ENCODE assay signal across 9 cellular contexts in genomic region chr3:188947983-188948657, GRCh38.
A peak's percentile ranks its signal among the peaks of the same experiment; 100 is the strongest.
DNase-seq lines count a peak whose midpoint lies in the region; ATAC-seq and TF ChIP-seq lines count a peak whose summit lies in the region.
"Had no signal": no experiment of that assay in that cellular context is flagged by ENCODE, and none has a peak within 500 bp of the region (broad histone marks: within the 10 kb centered on the region; RNA-seq: fewer than 3 reads in every experiment).

No MANE protein-coding gene starts in this region.

- ATAC-seq in stimulated activated naive CD8-positive, alpha-beta T cell treated with anti-CD3 and anti-CD28 coated beads, Interleukin-15, Interleukin-2, amounts not matched to agents 100 U/mL and 50 U/mL, for 24 hours = no peak
- ATAC-seq in HG02970 (IDR thresholded peaks at IDR 0.05; ENCODE audit: low FRiP score, unreplicated experiment) = no peak

- peaks cover 40% of the 10 kb centered on the region for H3K4me1 Mint-ChIP-seq in stimulated activated naive CD8-positive, alpha-beta T cell treated with anti-CD3 and anti-CD28 coated beads, Interleukin-15, Interleukin-2, amounts not matched to agents 100 ng/mL and 50 ng/mL, for 24 hours (ENCODE audit: low read depth)
- H3K4me1 Mint-ChIP-seq in endodermal cell = peaks cover 7% of the 10 kb centered on the region
- peaks cover 12% of the 10 kb centered on the region for H3K4me1 Mint-ChIP-seq in activated CD4-positive, alpha-beta memory T cell treated with anti-CD3 and anti-CD28 coated beads, Interleukin-2, amount 10 ng/mL, durations not matched to agents 7 days and 5 days

- H2BK15ac ChIP-seq in mesenchymal stem cell (ENCODE audit: low read depth, poor library complexity, severe bottlenecking) = peak overlapping the region; percentile 92

- peak overlapping the region; percentile 38 for H3K27ac Mint-ChIP-seq in stimulated activated naive CD8-positive, alpha-beta T cell treated with anti-CD3 and anti-CD28 coated beads, Interleukin-15, Interleukin-2, amounts not matched to agents 100 ng/mL and 50 ng/mL, for 24 hours
- peak overlapping the region; percentile 93 for H3K27ac Mint-ChIP-seq in endodermal cell
- no peak overlapping the region for H3K27ac Mint-ChIP-seq in activated CD4-positive, alpha-beta memory T cell treated with anti-CD3 and anti-CD28 coated beads, Interleukin-2, amount 10 ng/mL, durations not matched to agents 7 days and 5 days
- H3K27ac Mint-ChIP-seq: activated naive CD8-positive, alpha-beta T cell treated with anti-CD3 and anti-CD28 coated beads, Interleukin-2, amount 10 ng/mL, durations not matched to agents 7 days and 5 days had no signal

- TF ChIP-seq EP300 in tibial nerve (IDR thresholded peaks at IDR 0.05) = peak; percentile 99 to 100

- H3K9me2 ChIP-seq in OCI-LY1 (ENCODE audit: low read depth, low read length) = no peaks in the 10 kb centered on the region

- H4K91ac ChIP-seq in mesenchymal stem cell (ENCODE audit: low read length) = peak overlapping the region; percentile 100

- peak in 1 of 2 donors; percentile 43 for TF ChIP-seq POLR2A in tibial nerve (IDR thresholded peaks at IDR 0.05)

- peak overlapping the region; percentile 96 to 99 for H3K4ac ChIP-seq in mesenchymal stem cell (ENCODE audit: low read depth in 1 of 2, low read length in 2 of 2)

- H2AFZ ChIP-seq in OCI-LY1 (ENCODE audit: low read length) (no peak overlapping the region), mesenchymal stem cell (ENCODE audit: low read depth, low read length) (peak overlapping the region; percentile 46)

- no peaks in the 10 kb centered on the region for H3K36me3 Mint-ChIP-seq in stimulated activated naive CD8-positive, alpha-beta T cell treated with anti-CD3 and anti-CD28 coated beads, Interleukin-15, Interleukin-2, amounts not matched to agents 100 ng/mL and 50 ng/mL, for 24 hours (ENCODE audit: low read depth)
- no peaks in the 10 kb centered on the region for H3K36me3 Mint-ChIP-seq in endodermal cell (ENCODE audit: low read depth)
- H3K36me3 Mint-ChIP-seq in activated CD4-positive, alpha-beta memory T cell treated with anti-CD3 and anti-CD28 coated beads, Interleukin-2, amount 10 ng/mL, durations not matched to agents 7 days and 5 days (ENCODE audit: low read depth) = no peaks in the 10 kb centered on the region

- no peak overlapping the region for H2BK5ac ChIP-seq in mesenchymal stem cell (ENCODE audit: low read depth, low read length, poor library complexity, severe bottlenecking)

- no peaks in the 10 kb centered on the region for H4K20me1 ChIP-seq in OCI-LY1 (ENCODE audit: insufficient read depth, low read length)

- H3K4me1 ChIP-seq in OCI-LY1 (ENCODE audit: insufficient read depth, low read length, severe bottlenecking) = peaks cover 30% of the 10 kb centered on the region
- no peaks in the 10 kb centered on the region for H3K4me1 ChIP-seq in endodermal cell (ENCODE audit: control insufficient read depth, insufficient read depth, low read length)
- peaks cover 20% of the 10 kb centered on the region for H3K4me1 ChIP-seq in mesenchymal stem cell (ENCODE audit: control insufficient read depth, insufficient read depth, low read depth, low read length)
- H3K4me1 ChIP-seq in tibial nerve = peaks cover 0 to 76% (median 39%) of the 10 kb centered on the region in 4 donors

- H3K36me3 ChIP-seq in OCI-LY1 (ENCODE audit: insufficient read depth, low read length) = no peaks in the 10 kb centered on the region; the same call in 1 of the 2 replicates
- no peaks in the 10 kb centered on the region for H3K36me3 ChIP-seq in endodermal cell (ENCODE audit: control insufficient read depth, insufficient read depth, low read length)
- no peaks in the 10 kb centered on the region for H3K36me3 ChIP-seq in mesenchymal stem cell (ENCODE audit: control insufficient read depth in 1 of 2, insufficient read depth in 2 of 2, low read depth in 1 of 2, low read length in 2 of 2)
- H3K36me3 ChIP-seq in tibial nerve = no peaks in the 10 kb centered on the region

- WGBS in endodermal cell (ENCODE audit: insufficient coverage in 1 of 2, insufficient read length in 1 of 2), 2 experiments = 2 to 17% methylated on average over 7 to 22 of the region's 23 CpGs
- WGBS in mesenchymal stem cell = 1% methylated on average over 20 of the region's 23 CpGs
- 5 to 7% methylated on average over 14 to 23 of the region's 23 CpGs for WGBS in tibial nerve, 2 donors

- H3K9ac ChIP-seq in OCI-LY1 (ENCODE audit: low read length) (no peak overlapping the region), endodermal cell (ENCODE audit: extremely low read depth, low read length, poor library complexity, severe bottlenecking) (peak overlapping the region; percentile 44), mesenchymal stem cell (ENCODE audit: low read length) (peak overlapping the region; percentile 79)

- no peak for DNase-seq in stimulated activated naive CD8-positive, alpha-beta T cell treated with anti-CD3 and anti-CD28 coated beads, Interleukin-15, Interleukin-2, amounts not matched to agents 100 U/mL and 50 U/mL, for 24 hours
- DNase-seq in endodermal cell (peak; percentile 93), mesenchymal stem cell (peak; percentile 96), tibial nerve (ENCODE audit: low spot score in 2 of 2) (peak; percentile 94 to 100)
- DNase-seq in activated CD4-positive, alpha-beta memory T cell treated with anti-CD3 and anti-CD28 coated beads, Interleukin-2, amount 10 ng/mL, durations not matched to agents 7 days and 5 days = no peak

- H3K23ac ChIP-seq in mesenchymal stem cell (ENCODE audit: low read length in 2 of 2) = peak overlapping the region in 1 of 2 experiments; percentile 29

- H3K27me3 ChIP-seq in OCI-LY1 (ENCODE audit: insufficient read depth, low read length) (no peaks in the 10 kb centered on the region), endodermal cell (ENCODE audit: control insufficient read depth, insufficient read depth, low read length, poor library complexity, severe bottlenecking) (peaks cover 19% of the 10 kb centered on the region), mesenchymal stem cell (ENCODE audit: control insufficient read depth in 1 of 2, insufficient read depth in 1 of 2, low read length in 2 of 2) (no peaks in the 10 kb centered on the region), tibial nerve (no peaks in the 10 kb centered on the region)

- 0 out of 2 replicates have a peak, but pooled peaks cover under 1% of the 10 kb centered on the region for H3K9me3 ChIP-seq in OCI-LY1 (ENCODE audit: low read length)
- H3K9me3 ChIP-seq in endodermal cell (ENCODE audit: control insufficient read depth, low read length) = no peaks in the 10 kb centered on the region
- no peaks in the 10 kb centered on the region for H3K9me3 ChIP-seq in mesenchymal stem cell (ENCODE audit: control insufficient read depth, low read length)
- no peaks in the 10 kb centered on the region for H3K9me3 ChIP-seq in tibial nerve

- peaks cover 8% of the 10 kb centered on the region for H3K27me3 Mint-ChIP-seq in stimulated activated naive CD8-positive, alpha-beta T cell treated with anti-CD3 and anti-CD28 coated beads, Interleukin-15, Interleukin-2, amounts not matched to agents 100 ng/mL and 50 ng/mL, for 24 hours
- peaks cover 42% of the 10 kb centered on the region for H3K27me3 Mint-ChIP-seq in endodermal cell (ENCODE audit: insufficient read depth)
- H3K27me3 Mint-ChIP-seq in activated CD4-positive, alpha-beta memory T cell treated with anti-CD3 and anti-CD28 coated beads, Interleukin-2, amount 10 ng/mL, durations not matched to agents 7 days and 5 days = peaks cover 17% of the 10 kb centered on the region

- peak overlapping the region; percentile 97 for H2BK120ac ChIP-seq in mesenchymal stem cell (ENCODE audit: low read depth, low read length)

- H3K4me3 ChIP-seq in OCI-LY1 (ENCODE audit: low read depth, low read length, poor library complexity, severe bottlenecking) = no peak overlapping the region
- H3K4me3 ChIP-seq in endodermal cell (ENCODE audit: low read length) = peak overlapping the region; percentile 78
- peak overlapping the region; percentile 40 to 70 for H3K4me3 ChIP-seq in mesenchymal stem cell (ENCODE audit: insufficient read depth in 1 of 2, low read depth in 1 of 2, low read length in 2 of 2)
- H3K4me3 ChIP-seq in tibial nerve = peak overlapping the region; percentile 35 to 52 (median 44)

- H3F3A ChIP-seq in OCI-LY1 (ENCODE audit: insufficient read depth, low read length) = no peaks in the 10 kb centered on the region

- H3K4me3 Mint-ChIP-seq in stimulated activated naive CD8-positive, alpha-beta T cell treated with anti-CD3 and anti-CD28 coated beads, Interleukin-15, Interleukin-2, amounts not matched to agents 100 ng/mL and 50 ng/mL, for 24 hours = peak overlapping the region; percentile 20
- peak overlapping the region; percentile 67 for H3K4me3 Mint-ChIP-seq in endodermal cell
- H3K4me3 Mint-ChIP-seq in activated CD4-positive, alpha-beta memory T cell treated with anti-CD3 and anti-CD28 coated beads, Interleukin-2, amount 10 ng/mL, durations not matched to agents 7 days and 5 days = no peak overlapping the region

- TF ChIP-seq CTCF in OCI-LY1 (IDR thresholded peaks at IDR 0.05; ENCODE audit: low read length) (no peak), endodermal cell (conservative IDR thresholded peaks at IDR 0.05) (no peak), tibial nerve (IDR thresholded peaks at IDR 0.05) (peak in 1 of 5 experiments; percentile 13)

- H3K27ac ChIP-seq in OCI-LY1 (ENCODE audit: low read depth, low read length, poor library complexity, severe bottlenecking) (no peak overlapping the region), endodermal cell (ENCODE audit: low read depth, low read length) (peak overlapping the region; percentile 73), mesenchymal stem cell (ENCODE audit: low read length, poor library complexity, severe bottlenecking) (peak overlapping the region; percentile 82), tibial nerve (peak overlapping the region; percentile 75 to 99 (median 95))

- peak overlapping the region; percentile 76; the same call in 1 of the 2 replicates for H3K4me2 ChIP-seq in OCI-LY1 (ENCODE audit: low read length)
- H3K4me2 ChIP-seq in mesenchymal stem cell (ENCODE audit: low read length, poor library complexity, severe bottlenecking) = peak overlapping the region; percentile 84

- H3K79me2 ChIP-seq in OCI-LY1 (ENCODE audit: insufficient read depth, low read length) = no peaks in the 10 kb centered on the region

- peak overlapping the region; percentile 97 for H4K8ac ChIP-seq in mesenchymal stem cell (ENCODE audit: low read length)

- CTCF ChIA-PET in activated CD4-positive, alpha-beta memory T cell treated with anti-CD3 and anti-CD28 coated beads, Interleukin-2, amount 10 ng/mL, durations not matched to agents 7 days and 5 days (lab: Charles Lee) = interaction anchor here (0.5 to 0.8 kb wide), 2 partner anchors 1098 to 1208 kb away, joined by 3 read pairs; no protein-coding TSS in a partner anchor

- H3K18ac ChIP-seq in mesenchymal stem cell (ENCODE audit: low read depth in 1 of 2, low read length in 2 of 2) = peak overlapping the region; percentile 92 to 95

- H2BK12ac ChIP-seq in mesenchymal stem cell (ENCODE audit: low read length in 2 of 2) = peak overlapping the region; percentile 94 to 99

- POLR2A ChIA-PET in activated CD4-positive, alpha-beta memory T cell treated with anti-CD3 and anti-CD28 coated beads, Interleukin-2, amount 10 ng/mL, durations not matched to agents 7 days and 5 days (lab: Charles Lee) = no interaction called here

- peak overlapping the region in 1 of 2 experiments; percentile 86 for H3K14ac ChIP-seq in mesenchymal stem cell (ENCODE audit: low read length in 2 of 2)

- H3K9me3 Mint-ChIP-seq in stimulated activated naive CD8-positive, alpha-beta T cell treated with anti-CD3 and anti-CD28 coated beads, Interleukin-15, Interleukin-2, amounts not matched to agents 100 ng/mL and 50 ng/mL, for 24 hours = peaks cover 3% of the 10 kb centered on the region
- H3K9me3 Mint-ChIP-seq in endodermal cell = no peaks in the 10 kb centered on the region
- H3K9me3 Mint-ChIP-seq in activated CD4-positive, alpha-beta memory T cell treated with anti-CD3 and anti-CD28 coated beads, Interleukin-2, amount 10 ng/mL, durations not matched to agents 7 days and 5 days = peaks cover 2% of the 10 kb centered on the region

- H2AK5ac ChIP-seq in mesenchymal stem cell (ENCODE audit: low read length, severe bottlenecking) = peak overlapping the region; percentile 85

- peaks cover 2% of the 10 kb centered on the region for H3K79me1 ChIP-seq in mesenchymal stem cell (replicated peaks; ENCODE audit: low read length, poor library complexity, severe bottlenecking)

Comparison
In these comparisons a context has a peak if more than half of its experiments do, and no peak if none do; other contexts are left out.
1. DNase-seq: peak in endodermal cell (single experiment), mesenchymal stem cell (single experiment) and tibial nerve (2 of 2); none in stimulated activated naive CD8-positive, alpha-beta T cell treated with anti-CD3 and anti-CD28 coated beads, Interleukin-15, Interleukin-2, amounts not matched to agents 100 U/mL and 50 U/mL, for 24 hours (single experiment) and activated CD4-positive, alpha-beta memory T cell treated with anti-CD3 and anti-CD28 coated beads, Interleukin-2, amount 10 ng/mL, durations not matched to agents 7 days and 5 days (single experiment).